In genomic region chr16:55661842-55662479, GRCh38 we compare ENCODE assay signal across 18 cellular contexts. TPM values are rescaled to one million over a fixed set of nuclear protein-coding genes. Genes with fewer than 3 reads are reported as not detected.
DNase-seq lines count a peak whose midpoint lies in the region; ATAC-seq and TF ChIP-seq lines count a peak whose summit lies in the region.
"Had no signal": no experiment of that assay in that cellular context is flagged by ENCODE, and none has a peak within 500 bp of the region (broad histone marks: within the 10 kb centered on the region; RNA-seq: fewer than 3 reads in every experiment).

No MANE protein-coding gene starts in this region.

- peaks cover 20% of the 10 kb centered on the region for H3K4me1 ChIP-seq in foreskin keratinocyte
- H3K4me1 ChIP-seq: upper lobe of left lung had no signal

- ATAC-seq in foreskin keratinocyte (peak; percentile 84), HG03139 (IDR thresholded peaks at IDR 0.05; ENCODE audit: unreplicated experiment) (no peak), GM21576 (IDR thresholded peaks at IDR 0.05; ENCODE audit: unreplicated experiment) (no peak)
- ATAC-seq: T-cell had no signal

- DNase-seq in EH (ENCODE audit: low read depth) (peak; percentile 82), RPMI7951 (ENCODE audit: low read depth) (peak; percentile 83), foreskin keratinocyte (peak; percentile 60 to 81), putamen (ENCODE audit: low spot score) (peak; percentile 23), NCI-H146 treated with DMSO at 0.1 percent for 48 hours (lab: John Stamatoyannopoulos, UW; ENCODE audit: unreplicated experiment) (no peak)
- DNase-seq: dermis blood vessel endothelial cell; DND-41; Karpas-422; NCI-H187 treated with DMSO at 0.1 percent for 48 hours; NCI-H526; right cardiac atrium; stimulated activated CD4-positive, alpha-beta T cell treated with anti-CD3 and anti-CD28 coated beads, Interleukin-4, amount 100 ng/mL, for 1 hour; T-cell; upper lobe of left lung had no signal

- no peak overlapping the region for H3K27ac ChIP-seq in foreskin keratinocyte
- H3K27ac ChIP-seq: BLaER1 treated with 17β-estradiol and CSF1 and Interleukin-3, amounts not matched to agents 10 nM and 100 nM; upper lobe of left lung had no signal

- peaks cover 20% of the 10 kb centered on the region for H3K27me3 ChIP-seq in foreskin keratinocyte
- H3K27me3 ChIP-seq: BLaER1 treated with 17β-estradiol and CSF1 and Interleukin-3, amounts not matched to agents 10 nM and 100 nM; upper lobe of left lung had no signal

- no peak for TF ChIP-seq CTCF in foreskin keratinocyte (conservative IDR thresholded peaks at IDR 0.05)

RNA-seq across cellular contexts. Expression of gene SLC6A2, which starts 6.2 kb away (rescaled TPM):
- total RNA-seq in RPMI7951 (2014; rRNA removed; shearing (Covaris generic)): 0.10 TPM in 1 of 2 replicates, not detected in the other
- total RNA-seq in foreskin keratinocyte: 0.07 TPM in 1 of 2 replicates, not detected in the other
- polyA plus RNA-seq in foreskin keratinocyte: not detected in 2 replicates
- total RNA-seq: dermis blood vessel endothelial cell, lung microvascular endothelial cell, right cardiac atrium, T-cell had no signal
- polyA plus RNA-seq: right cardiac atrium had no signal
